ENCODE assay signal across 23 cellular contexts in genomic region chr7:151674161-151674920, GRCh38.
"Had no signal": no experiment of that assay in that cellular context is flagged by ENCODE, and none has a peak within 500 bp of the region (broad histone marks: within the 10 kb centered on the region; RNA-seq: fewer than 3 reads in every experiment).

No MANE protein-coding gene starts in this region.

- DNase-seq: activated B cell treated with CpG ODN at 0.5 μM for 24 hours; activated CD4-positive, alpha-beta T cell treated with anti-CD3 and anti-CD28 coated beads, Interleukin-2, amount 50 U/mL, for 1 hour; activated CD8-positive, alpha-beta T cell treated with anti-CD3 and anti-CD28 coated beads for 36 hours; activated gamma-delta T cell treated with Interleukin-2 at 50 U/mL for 16 hours; activated naive CD4-positive, alpha-beta T cell treated with anti-CD3 and anti-CD28 coated beads, Interleukin-2, amount 50 U/mL, for 16 hours; activated T-cell treated with anti-CD3 and anti-CD28 coated beads, Interleukin-2, amount 50 U/mL, for 4 hours; amniotic stem cell; brain microvascular endothelial cell; endodermal cell; foreskin fibroblast; heart right ventricle; kidney glomerular epithelial cell; left lung; naive B cell; nephron progenitor cell; stimulated activated CD4-positive, alpha-beta T cell treated with anti-CD3 and anti-CD28 coated beads, Interleukin-15, amount 100 ng/mL, for 24 hours; stimulated activated CD4-positive, alpha-beta T cell treated with anti-CD3 and anti-CD28 coated beads, Interleukin-2, amount 100 ng/mL, for 24 hours; stimulated activated naive B cell treated with anti-CD40 and anti-IgM and Interleukin-4, amounts not matched to agents 10 μg/mL and 1 μg/mL and 100 μg/mL, for 72 hours; tibial artery had no signal

- H3K9me3 ChIP-seq: heart right ventricle, left lung, neutrophil, stomach, tibial artery had no signal

- H3K27me3 ChIP-seq: brain microvascular endothelial cell, heart right ventricle, left lung, neutrophil, stomach, tibial artery had no signal

- H3K27ac ChIP-seq: brain microvascular endothelial cell, left lung, neutrophil, stomach, tibial artery had no signal

- H3K36me3 ChIP-seq: brain microvascular endothelial cell, neutrophil had no signal

- ATAC-seq: activated CD8-positive, alpha-beta T cell treated with anti-CD3 and anti-CD28 coated beads for 36 hours; activated T-cell treated with anti-CD3 and anti-CD28 coated beads, Interleukin-2, amount 50 U/mL, for 4 hours; activated T-helper 17 cell treated with anti-CD3 and anti-CD28 coated beads, Interleukin-2, amount 50 U/mL, for 72 hours; esophagus mucosa; heart right ventricle; left lung; stimulated activated naive B cell treated with anti-CD40 and anti-IgM and Interleukin-4, amounts not matched to agents 10 μg/mL and 1 μg/mL and 100 μg/mL, for 72 hours had no signal

- H3K4me3 ChIP-seq: heart right ventricle, left lung, stomach, tibial artery had no signal
